In the genomic region with DNA sequence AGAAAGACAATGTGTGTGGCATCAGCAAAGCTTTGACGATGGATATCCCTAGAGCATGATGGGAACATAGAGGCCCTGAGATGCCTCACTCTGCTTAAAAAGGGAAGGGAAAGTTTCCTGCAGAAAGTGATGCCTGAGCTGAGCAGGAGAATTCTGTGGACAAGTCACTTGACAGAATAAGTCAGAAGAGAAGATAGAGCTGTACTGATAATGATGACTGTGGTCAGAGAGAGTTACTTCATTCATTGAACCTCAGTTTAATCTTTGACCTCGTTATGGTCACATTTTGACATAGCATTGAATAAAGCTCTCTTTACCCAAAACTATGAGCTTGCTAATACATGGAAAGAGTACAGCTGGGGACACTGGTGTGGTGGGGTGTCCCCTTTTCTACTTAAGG, we compare ENCODE assay signal across 22 cellular contexts.
"Had no signal": no experiment of that assay in that cellular context is flagged by ENCODE, and none has a peak within 500 bp of the region (broad histone marks: within the 10 kb centered on the region; RNA-seq: fewer than 3 reads in every experiment).

No MANE protein-coding gene starts in this region.

- H3K9me3 ChIP-seq: ascending aorta, breast epithelium, esophagus muscularis mucosa, left lung, spleen, thoracic aorta, upper lobe of right lung had no signal

- H3K36me3 ChIP-seq: ascending aorta, breast epithelium, esophagus muscularis mucosa, left lung, spleen, thoracic aorta, upper lobe of right lung had no signal

- H3K4me1 ChIP-seq: ascending aorta, breast epithelium, esophagus muscularis mucosa, left lung, spleen, upper lobe of right lung had no signal

- H3K27me3 ChIP-seq: ascending aorta, breast epithelium, esophagus muscularis mucosa, left lung, spleen, upper lobe of right lung had no signal

- DNase-seq: activated CD4-positive, alpha-beta T cell treated with anti-CD3 and anti-CD28 coated beads, Interleukin-2, amount 10 ng/mL, durations not matched to agents 7 days and 5 days; activated CD8-positive, alpha-beta T cell treated with anti-CD3 and anti-CD28 coated beads, Interleukin-2, amount 10 ng/mL, durations not matched to agents 7 days and 5 days; activated naive CD4-positive, alpha-beta T cell treated with anti-CD3 and anti-CD28 coated beads for 36 hours; activated T-cell treated with anti-CD3 and anti-CD28 coated beads, Interleukin-2, amount 50 U/mL, for 4 hours; effector CD4-positive, alpha-beta T cell; glutamatergic neuron; hypothalamus; kidney; left lung; nephron progenitor cell; nucleus accumbens; posterior cingulate gyrus; retina; spleen; stimulated activated CD4-positive, alpha-beta T cell treated with anti-CD3 and anti-CD28 coated beads, Interleukin-4, amount 100 ng/mL, for 4 hours; stimulated activated naive B cell treated with anti-CD40 and anti-IgM and Interleukin-4, amounts not matched to agents 10 μg/mL and 1 μg/mL and 100 μg/mL, for 72 hours; upper lobe of right lung had no signal

- ATAC-seq: activated CD8-positive, alpha-beta T cell treated with anti-CD3 and anti-CD28 coated beads, Interleukin-2, amount 10 ng/mL, durations not matched to agents 7 days and 5 days; activated T-cell treated with anti-CD3 and anti-CD28 coated beads, Interleukin-2, amount 50 U/mL, for 4 hours; left lung; stimulated activated naive B cell treated with anti-CD40 and anti-IgM and Interleukin-4, amounts not matched to agents 10 μg/mL and 1 μg/mL and 100 μg/mL, for 72 hours; upper lobe of right lung had no signal

- H3K4me3 ChIP-seq: ascending aorta, breast epithelium, coronary artery, esophagus muscularis mucosa, left lung, spleen, thoracic aorta, upper lobe of right lung had no signal

- H3K27ac ChIP-seq: ascending aorta, breast epithelium, coronary artery, esophagus muscularis mucosa, left lung, spleen, thoracic aorta, upper lobe of right lung had no signal
